ENCODE assay signal across 8 cellular contexts in genomic region chr10:12348870-12349627, GRCh38. TPM values are rescaled to one million over a fixed set of nuclear protein-coding genes. Genes with fewer than 3 reads are reported as not detected.
A peak's percentile ranks its signal among the peaks of the same experiment; 100 is the strongest.
DNase-seq lines count a peak whose midpoint lies in the region; ATAC-seq and TF ChIP-seq lines count a peak whose summit lies in the region.

Gene CAMK1D (plus strand): TSS chr10:12349547.

- no peaks in the 10 kb centered on the region for H3K9me3 Mint-ChIP-seq in activated naive CD4-positive, alpha-beta T cell treated with anti-CD3 and anti-CD28 coated beads, Interleukin-2, amount 50 U/mL, for 72 hours

- H3K79me2 ChIP-seq in parathyroid adenoma, result no peaks in the 10 kb centered on the region

- peak; percentile 69 for ATAC-seq in SK-N-SH treated with all-trans-retinoic acid at 6 μM for 48 hours
- peak; percentile 70 for ATAC-seq in activated naive CD4-positive, alpha-beta T cell treated with anti-CD3 and anti-CD28 coated beads, Interleukin-2, amount 50 U/mL, for 72 hours
- ATAC-seq in Right ventricle myocardium inferior, result peak; percentile 83

- H3K9me3 ChIP-seq in parathyroid adenoma (ENCODE audit: control insufficient read depth, low read length) (no peaks in the 10 kb centered on the region), transverse colon (no peaks in the 10 kb centered on the region)

- DNase-seq in D341Med (ENCODE audit: low spot score), result peak; percentile 78
- DNase-seq in GM20000 (ENCODE audit: low spot score), result peak; percentile 93
- peak in 69 of 76 experiments; percentile 6 to 82 (median 58) for DNase-seq in HUDEP-2 (lab: John Stamatoyannopoulos, UW; ENCODE audit: unreplicated experiment in 76 of 76)
- DNase-seq in activated naive CD4-positive, alpha-beta T cell treated with anti-CD3 and anti-CD28 coated beads, Interleukin-2, amount 50 U/mL, for 72 hours (ENCODE audit: low spot score in 2 of 2), result peak; percentile 71 to 87
- peak; percentile 92 for DNase-seq in Right ventricle myocardium inferior (ENCODE audit: missing footprints)
- peak; percentile 91 for DNase-seq in transverse colon

- H2AFZ ChIP-seq in parathyroid adenoma, result peak within 1 kb of the TSS; percentile 78

- H3K4me3 ChIP-seq in parathyroid adenoma (ENCODE audit: low read depth, low read length) (peak within 1 kb of the TSS; percentile 68), transverse colon (peak within 1 kb of the TSS; percentile 62 to 99 (median 92))

- WGBS in transverse colon (ENCODE audit: low coverage in 1 of 2), 2 donors, result 0% methylated on average over 16 of the region's 95 CpGs; no CpG with 5 or more reads in 1 of the 2 donors

- H3K4me2 ChIP-seq in parathyroid adenoma (ENCODE audit: low read length), result peak within 1 kb of the TSS; percentile 99

- H3K27me3 ChIP-seq in parathyroid adenoma (ENCODE audit: control insufficient read depth, insufficient read depth, low read length) (no peaks in the 10 kb centered on the region), transverse colon (no peaks in the 10 kb centered on the region)

- peak within 1 kb of the TSS; percentile 85 to 98 for H3K27ac Mint-ChIP-seq in activated naive CD4-positive, alpha-beta T cell treated with anti-CD3 and anti-CD28 coated beads, Interleukin-2, amount 50 U/mL, for 72 hours

- in situ Hi-C loops in transverse colon (cut with MboI; ENCODE audit: low pct_ligation_motif_present in 1 of 4, low pct_unique_long_range_greater_than_20kb in 1 of 4, low sequenced_read_pairs in 3 of 4), result no loop called here

- H3K36me3 Mint-ChIP-seq in activated naive CD4-positive, alpha-beta T cell treated with anti-CD3 and anti-CD28 coated beads, Interleukin-2, amount 50 U/mL, for 72 hours, result peaks cover 10 to 12% of the 10 kb centered on the region in 2 donors

- TF ChIP-seq POLR2A in transverse colon (IDR thresholded peaks at IDR 0.05), result peak; percentile 60

- intact Hi-C loops in Right ventricle myocardium inferior (cut with DNase I) (loop anchor here (5.0 kb wide), 1 partner anchor 358 kb away; no protein-coding TSS in a partner anchor), transverse colon (cut with DNase I; ENCODE audit: low total_unique reads) (loop anchor here (10.0 kb wide), 1 partner anchor 356 kb away; no protein-coding TSS in a partner anchor)

- TF ChIP-seq CTCF in GM20000 (IDR thresholded peaks at IDR 0.05; ENCODE audit: extremely low read depth, missing control alignments) (peak; percentile 16), parathyroid adenoma (IDR thresholded peaks at IDR 0.05) (peak; percentile 14), transverse colon (IDR thresholded peaks at IDR 0.05) (peak in 4 of 5 experiments; percentile 13 to 51 (median 38))

- TF ChIP-seq EP300 in transverse colon (IDR thresholded peaks at IDR 0.05; ENCODE audit: low read depth), result no peak

- no peaks in the 10 kb centered on the region for H3K36me3 ChIP-seq in parathyroid adenoma (ENCODE audit: control insufficient read depth, insufficient read depth, low read length)
- H3K36me3 ChIP-seq in transverse colon, result no peaks in the 10 kb centered on the region

- H3K27ac ChIP-seq in parathyroid adenoma (no peak within 1 kb of the TSS), transverse colon (peak within 1 kb of the TSS; percentile 90 to 95 (median 90))

- H3K4me1 ChIP-seq in parathyroid adenoma (peaks cover 3% of the 10 kb centered on the region), transverse colon (peaks cover 8 to 25% (median 20%) of the 10 kb centered on the region in 4 donors)

- H3K9ac ChIP-seq in parathyroid adenoma, result no peak within 1 kb of the TSS

TF ChIP-seq in SK-N-SH treated with all-trans-retinoic acid at 6 μM for 48 hours, 23 proteins besides CTCF, POLR2A, EP300 and RAD21:
- TF ChIP-seq ARNTL (CRISPR knock-in tag; IDR thresholded peaks at IDR 0.05; ENCODE audit: borderline replicate concordance, low read depth) (no peak), SNAI2 (CRISPR knock-in tag; IDR thresholded peaks at IDR 0.05) (no peak)

RNA-seq across cellular contexts. Expression of gene CAMK1D, which starts in this region (rescaled TPM):
- 10 to 100 TPM in 1 of 2 donors, 1 to 10 TPM in 1; 1.1 to 13.0 TPM for total RNA-seq in activated naive CD4-positive, alpha-beta T cell treated with anti-CD3 and anti-CD28 coated beads, Interleukin-2, amount 50 U/mL, for 72 hours
- total RNA-seq in Right ventricle myocardium inferior, result 5.2 TPM
- total RNA-seq in transverse colon, result 10 to 100 TPM; 13.5 to 21.4 (median 15.7) TPM
